Comparison of ENCODE assay signal across 28 cellular contexts in genomic region chr13:19795956-19796355, GRCh38.
"Had no signal": no experiment of that assay in that cellular context is flagged by ENCODE, and none has a peak within 500 bp of the region (broad histone marks: within the 10 kb centered on the region; RNA-seq: fewer than 3 reads in every experiment).

No MANE protein-coding gene starts in this region.

- H3K27ac Mint-ChIP-seq: activated CD4-positive, alpha-beta memory T cell treated with anti-CD3 and anti-CD28 coated beads, Interleukin-2, amount 10 ng/mL, durations not matched to agents 7 days and 5 days; activated naive CD4-positive, alpha-beta T cell treated with anti-CD3 and anti-CD28 coated beads, Interleukin-2, amount 10 ng/mL, durations not matched to agents 7 days and 5 days; activated T-cell treated with anti-CD3 and anti-CD28 coated beads, Interleukin-2, amount 50 U/mL, for 72 hours; dendritic cell treated with granulocyte-macrophage colony-stimulating factor and Interleukin-4, amounts not matched to agents 40 ng/mL and 50 ng/mL, for 4 days; memory B cell; nephron; stimulated activated memory B cell treated with anti-CD40 and anti-IgM and Interleukin-4, amounts not matched to agents 10 μg/mL and 1 μg/mL and 100 μg/mL, for 72 hours; T-helper 1 cell treated with Interleukin-12 subunit alpha and Interleukin-12 subunit beta and Interleukin-4 antibody, amounts not matched to agents 30 μg/mL and 1 μg/mL, for 36 hours had no signal

- H3K36me3 ChIP-seq: cardiac muscle cell, esophagus muscularis mucosa, right lobe of liver, stomach, suprapubic skin, uterus had no signal

- H3K4me1 Mint-ChIP-seq: memory B cell; nephron; stimulated activated memory B cell treated with anti-CD40 and anti-IgM and Interleukin-4, amounts not matched to agents 10 μg/mL and 1 μg/mL and 100 μg/mL, for 72 hours had no signal

- ATAC-seq: activated T-cell treated with anti-CD3 and anti-CD28 coated beads, Interleukin-2, amount 50 U/mL, for 72 hours; body of pancreas; left cardiac atrium; right lobe of liver; stimulated activated memory B cell treated with anti-CD40 and anti-IgM and Interleukin-4, amounts not matched to agents 10 μg/mL and 1 μg/mL and 100 μg/mL, for 72 hours had no signal

- H3K36me3 Mint-ChIP-seq: activated naive CD4-positive, alpha-beta T cell treated with anti-CD3 and anti-CD28 coated beads, Interleukin-2, amount 10 ng/mL, durations not matched to agents 7 days and 5 days had no signal

- H3K9me3 Mint-ChIP-seq: activated CD4-positive, alpha-beta memory T cell treated with anti-CD3 and anti-CD28 coated beads, Interleukin-2, amount 10 ng/mL, durations not matched to agents 7 days and 5 days; activated naive CD4-positive, alpha-beta T cell treated with anti-CD3 and anti-CD28 coated beads, Interleukin-2, amount 10 ng/mL, durations not matched to agents 7 days and 5 days; activated T-cell treated with anti-CD3 and anti-CD28 coated beads, Interleukin-2, amount 50 U/mL, for 72 hours; dendritic cell treated with granulocyte-macrophage colony-stimulating factor and Interleukin-4, amounts not matched to agents 40 ng/mL and 50 ng/mL, for 4 days; memory B cell; nephron; T-helper 1 cell treated with Interleukin-12 subunit alpha and Interleukin-12 subunit beta and Interleukin-4 antibody, amounts not matched to agents 30 μg/mL and 1 μg/mL, for 36 hours had no signal

- H3K27ac ChIP-seq: body of pancreas, cardiac muscle cell, esophagus muscularis mucosa, parathyroid adenoma, right lobe of liver, skin epidermis, stomach, suprapubic skin, tibial nerve, uterus had no signal

- H3K4me3 Mint-ChIP-seq: activated CD4-positive, alpha-beta memory T cell treated with anti-CD3 and anti-CD28 coated beads, Interleukin-2, amount 10 ng/mL, durations not matched to agents 7 days and 5 days; activated naive CD4-positive, alpha-beta T cell treated with anti-CD3 and anti-CD28 coated beads, Interleukin-2, amount 10 ng/mL, durations not matched to agents 7 days and 5 days; activated T-cell treated with anti-CD3 and anti-CD28 coated beads, Interleukin-2, amount 50 U/mL, for 72 hours; dendritic cell treated with granulocyte-macrophage colony-stimulating factor and Interleukin-4, amounts not matched to agents 40 ng/mL and 50 ng/mL, for 4 days; memory B cell; nephron; stimulated activated memory B cell treated with anti-CD40 and anti-IgM and Interleukin-4, amounts not matched to agents 10 μg/mL and 1 μg/mL and 100 μg/mL, for 72 hours; T-helper 1 cell treated with Interleukin-12 subunit alpha and Interleukin-12 subunit beta and Interleukin-4 antibody, amounts not matched to agents 30 μg/mL and 1 μg/mL, for 36 hours had no signal

- H3K4me1 ChIP-seq: body of pancreas, esophagus muscularis mucosa, parathyroid adenoma, right lobe of liver, stomach, tibial nerve, uterus had no signal

- H3K27me3 ChIP-seq: body of pancreas, cardiac muscle cell, esophagus muscularis mucosa, right lobe of liver, stomach, suprapubic skin, tibial nerve, uterus had no signal

- H3K9me3 ChIP-seq: body of pancreas, esophagus muscularis mucosa, right lobe of liver, stomach, suprapubic skin, tibial nerve, uterus had no signal

- DNase-seq: activated CD4-positive, alpha-beta memory T cell treated with anti-CD3 and anti-CD28 coated beads, Interleukin-2, amount 10 ng/mL, durations not matched to agents 7 days and 5 days; activated CD4-positive, alpha-beta T cell treated with anti-CD3 and anti-CD28 coated beads for 48 hours; activated CD4-positive, CD25-positive, alpha-beta regulatory T cell; activated effector memory CD4-positive, alpha-beta T cell treated with anti-CD3 and anti-CD28 coated beads, Interleukin-2, amount 50 U/mL, for 16 hours; activated naive CD4-positive, alpha-beta T cell treated with anti-CD3 and anti-CD28 coated beads, Interleukin-2, amount 10 ng/mL, durations not matched to agents 7 days and 5 days; activated T-cell treated with anti-CD3 and anti-CD28 coated beads, Interleukin-2, amount 50 U/mL, for 72 hours; amygdala; body of pancreas; effector CD8-positive, alpha-beta T cell; hypothalamus; left cardiac atrium; nucleus accumbens; right lobe of liver; stimulated activated CD4-positive, alpha-beta T cell treated with anti-CD3 and anti-CD28 coated beads, Interleukin-2, amount 100 ng/mL, for 24 hours; stomach; T1000; uterus had no signal

- H3K27me3 Mint-ChIP-seq: activated CD4-positive, alpha-beta memory T cell treated with anti-CD3 and anti-CD28 coated beads, Interleukin-2, amount 10 ng/mL, durations not matched to agents 7 days and 5 days; activated naive CD4-positive, alpha-beta T cell treated with anti-CD3 and anti-CD28 coated beads, Interleukin-2, amount 10 ng/mL, durations not matched to agents 7 days and 5 days; dendritic cell treated with granulocyte-macrophage colony-stimulating factor and Interleukin-4, amounts not matched to agents 40 ng/mL and 50 ng/mL, for 4 days; memory B cell; stimulated activated memory B cell treated with anti-CD40 and anti-IgM and Interleukin-4, amounts not matched to agents 10 μg/mL and 1 μg/mL and 100 μg/mL, for 72 hours had no signal

- H3K4me3 ChIP-seq: body of pancreas, cardiac muscle cell, esophagus muscularis mucosa, right lobe of liver, skin epidermis, stomach, suprapubic skin, tibial nerve, uterus had no signal
